ENCODE assay signal across 39 cellular contexts in genomic region chr14:34007902-34008301, GRCh38.
"Had no signal": no experiment of that assay in that cellular context is flagged by ENCODE, and none has a peak within 500 bp of the region (broad histone marks: within the 10 kb centered on the region; RNA-seq: fewer than 3 reads in every experiment).

No MANE protein-coding gene starts in this region.

- H3K4me1 Mint-ChIP-seq: central memory CD8-positive, alpha-beta T cell had no signal

- H3K36me3 ChIP-seq: ascending aorta, cardiac muscle cell, WERI-Rb-1 had no signal

- FAIRE-seq: bronchial epithelial cell had no signal

- H3K4me3 Mint-ChIP-seq: activated CD4-positive, alpha-beta memory T cell treated with anti-CD3 and anti-CD28 coated beads, Interleukin-2, amount 10 ng/mL, durations not matched to agents 7 days and 5 days; activated CD4-positive, alpha-beta T cell treated with anti-CD3 and anti-CD28 coated beads for 36 hours; activated CD4-positive, alpha-beta T cell treated with anti-CD3 and anti-CD28 coated beads, Interleukin-2, amount 10 ng/mL, durations not matched to agents 7 days and 5 days; activated CD8-positive, alpha-beta memory T cell treated with anti-CD3 and anti-CD28 coated beads, Interleukin-2, amount 10 ng/mL, durations not matched to agents 7 days and 5 days; activated CD8-positive, alpha-beta T cell treated with anti-CD3 and anti-CD28 coated beads, Interleukin-2, amount 10 ng/mL, durations not matched to agents 7 days and 5 days; activated naive CD4-positive, alpha-beta T cell treated with anti-CD3 and anti-CD28 coated beads, Interleukin-2, amount 10 ng/mL, durations not matched to agents 7 days and 5 days; activated naive CD4-positive, alpha-beta T cell treated with anti-CD3 and anti-CD28 coated beads, Interleukin-2, amount 50 U/mL, for 24 hours; activated naive CD8-positive, alpha-beta T cell; activated naive CD8-positive, alpha-beta T cell treated with anti-CD3 and anti-CD28 coated beads, Interleukin-2, amount 10 ng/mL, durations not matched to agents 7 days and 5 days; activated naive CD8-positive, alpha-beta T cell treated with anti-CD3 and anti-CD28 coated beads, Interleukin-2, amount 50 U/mL, for 24 hours; activated T-cell treated with anti-CD3 and anti-CD28 coated beads, Interleukin-2, amount 50 U/mL, for 24 hours; brain; central memory CD8-positive, alpha-beta T cell; T-cell; T-helper 1 cell treated with Interleukin-12 subunit alpha and Interleukin-12 subunit beta and Interleukin-4 antibody, amounts not matched to agents 30 μg/mL and 1 μg/mL, for 36 hours; T-helper 2 cell treated with Interferon-gamma antibody and Interleukin-4, amounts not matched to agents 5 μg/mL and 100 μg/mL, for 36 hours; WTC11 had no signal

- H3K4me3 ChIP-seq: ascending aorta, cardiac muscle cell had no signal

- H3K4me1 ChIP-seq: ascending aorta had no signal

- DNase-seq: activated CD4-positive, alpha-beta memory T cell treated with anti-CD3 and anti-CD28 coated beads, Interleukin-2, amount 10 ng/mL, durations not matched to agents 7 days and 5 days; activated CD4-positive, alpha-beta T cell treated with anti-CD3 and anti-CD28 coated beads for 1 hour; activated CD4-positive, alpha-beta T cell treated with anti-CD3 and anti-CD28 coated beads for 36 hours; activated CD4-positive, alpha-beta T cell treated with anti-CD3 and anti-CD28 coated beads for 48 hours; activated CD4-positive, alpha-beta T cell treated with anti-CD3 and anti-CD28 coated beads, Interleukin-2, amount 10 ng/mL, durations not matched to agents 7 days and 5 days; activated CD4-positive, alpha-beta T cell treated with anti-CD3 and anti-CD28 coated beads, Interleukin-2, amount 50 U/mL, for 48 hours; activated CD4-positive, CD25-positive, alpha-beta regulatory T cell; activated CD8-positive, alpha-beta memory T cell treated with anti-CD3 and anti-CD28 coated beads for 24 hours; activated CD8-positive, alpha-beta memory T cell treated with anti-CD3 and anti-CD28 coated beads, Interleukin-2, amount 10 ng/mL, durations not matched to agents 7 days and 5 days; activated CD8-positive, alpha-beta memory T cell treated with anti-CD3 and anti-CD28 coated beads, Interleukin-2, amount 50 U/mL, for 48 hours; activated CD8-positive, alpha-beta T cell treated with anti-CD3 and anti-CD28 coated beads, Interleukin-2, amount 10 ng/mL, durations not matched to agents 7 days and 5 days; activated effector memory CD4-positive, alpha-beta T cell treated with Interleukin-2 at 50 U/mL for 16 hours; activated gamma-delta T cell; activated naive CD4-positive, alpha-beta T cell treated with anti-CD3 and anti-CD28 coated beads, Interleukin-2, amount 10 ng/mL, durations not matched to agents 7 days and 5 days; activated naive CD4-positive, alpha-beta T cell treated with Interleukin-2 at 50 U/mL for 16 hours; activated naive CD8-positive, alpha-beta T cell treated with anti-CD3 and anti-CD28 coated beads, Interleukin-2, amount 10 ng/mL, durations not matched to agents 7 days and 5 days; activated naive CD8-positive, alpha-beta T cell treated with anti-CD3 and anti-CD28 coated beads, Interleukin-2, amount 50 U/mL, for 24 hours; activated T-cell treated with anti-CD3 and anti-CD28 coated beads, Interleukin-2, amount 50 U/mL, for 24 hours; activated T-cell treated with anti-CD3 and anti-CD28 coated beads, Interleukin-2, amount 50 U/mL, for 48 hours; amygdala; anterior cingulate cortex; caudate nucleus; cerebellar nuclear complex; T-cell; T-helper 2 cell; T-helper 9 cell; WERI-Rb-1 had no signal

- ATAC-seq: activated CD4-positive, alpha-beta T cell treated with anti-CD3 and anti-CD28 coated beads for 36 hours; activated CD4-positive, CD25-positive, alpha-beta regulatory T cell treated with anti-CD3 and anti-CD28 coated beads, Interleukin-2, amount 50 U/mL, for 24 hours; activated CD8-positive, alpha-beta memory T cell treated with anti-CD3 and anti-CD28 coated beads, Interleukin-2, amount 10 ng/mL, durations not matched to agents 7 days and 5 days; activated CD8-positive, alpha-beta T cell treated with anti-CD3 and anti-CD28 coated beads, Interleukin-2, amount 10 ng/mL, durations not matched to agents 7 days and 5 days; activated naive CD8-positive, alpha-beta T cell treated with anti-CD3 and anti-CD28 coated beads, Interleukin-2, amount 50 U/mL, for 24 hours; T-cell; WTC11 had no signal

- H3K27me3 ChIP-seq: ascending aorta, cardiac muscle cell had no signal

- H3K36me3 Mint-ChIP-seq: activated naive CD4-positive, alpha-beta T cell treated with anti-CD3 and anti-CD28 coated beads, Interleukin-2, amount 50 U/mL, for 24 hours; activated naive CD8-positive, alpha-beta T cell; brain; WTC11 had no signal

- H3K27me3 Mint-ChIP-seq: activated CD4-positive, alpha-beta T cell treated with anti-CD3 and anti-CD28 coated beads for 36 hours; activated naive CD4-positive, alpha-beta T cell treated with anti-CD3 and anti-CD28 coated beads, Interleukin-2, amount 50 U/mL, for 24 hours; activated naive CD8-positive, alpha-beta T cell; activated T-cell treated with anti-CD3 and anti-CD28 coated beads, Interleukin-2, amount 50 U/mL, for 24 hours; central memory CD8-positive, alpha-beta T cell; T-cell had no signal

- H3K27ac ChIP-seq: ascending aorta, cardiac muscle cell, WERI-Rb-1 had no signal

- H3K27ac Mint-ChIP-seq: activated CD4-positive, alpha-beta memory T cell treated with anti-CD3 and anti-CD28 coated beads, Interleukin-2, amount 10 ng/mL, durations not matched to agents 7 days and 5 days; activated CD4-positive, alpha-beta T cell treated with anti-CD3 and anti-CD28 coated beads for 36 hours; activated CD4-positive, alpha-beta T cell treated with anti-CD3 and anti-CD28 coated beads, Interleukin-2, amount 10 ng/mL, durations not matched to agents 7 days and 5 days; activated CD8-positive, alpha-beta memory T cell treated with anti-CD3 and anti-CD28 coated beads, Interleukin-2, amount 10 ng/mL, durations not matched to agents 7 days and 5 days; activated CD8-positive, alpha-beta T cell treated with anti-CD3 and anti-CD28 coated beads, Interleukin-2, amount 10 ng/mL, durations not matched to agents 7 days and 5 days; activated naive CD4-positive, alpha-beta T cell treated with anti-CD3 and anti-CD28 coated beads, Interleukin-2, amount 10 ng/mL, durations not matched to agents 7 days and 5 days; activated naive CD4-positive, alpha-beta T cell treated with anti-CD3 and anti-CD28 coated beads, Interleukin-2, amount 50 U/mL, for 24 hours; activated naive CD8-positive, alpha-beta T cell; activated naive CD8-positive, alpha-beta T cell treated with anti-CD3 and anti-CD28 coated beads, Interleukin-2, amount 10 ng/mL, durations not matched to agents 7 days and 5 days; activated naive CD8-positive, alpha-beta T cell treated with anti-CD3 and anti-CD28 coated beads, Interleukin-2, amount 50 U/mL, for 24 hours; activated T-cell treated with anti-CD3 and anti-CD28 coated beads, Interleukin-2, amount 50 U/mL, for 24 hours; activated T-helper 2 cell treated with anti-CD3 and anti-CD28 coated beads, Interferon-gamma antibody, Interleukin-2, Interleukin-4, amounts not matched to agents 10 μg/mL and 5 μg/mL and 100 μg/mL, durations not matched to agents 14 hours and 24 hours and 36 hours; brain; T-cell; T-helper 1 cell treated with Interleukin-12 subunit alpha and Interleukin-12 subunit beta and Interleukin-4 antibody, amounts not matched to agents 30 μg/mL and 1 μg/mL, for 36 hours; T-helper 2 cell treated with Interferon-gamma antibody and Interleukin-4, amounts not matched to agents 5 μg/mL and 100 μg/mL, for 36 hours; WTC11 had no signal

- H3K9me3 Mint-ChIP-seq: activated CD4-positive, alpha-beta memory T cell treated with anti-CD3 and anti-CD28 coated beads, Interleukin-2, amount 10 ng/mL, durations not matched to agents 7 days and 5 days; activated naive CD4-positive, alpha-beta T cell treated with anti-CD3 and anti-CD28 coated beads, Interleukin-2, amount 50 U/mL, for 24 hours; activated naive CD8-positive, alpha-beta T cell treated with anti-CD3 and anti-CD28 coated beads, Interleukin-2, amount 50 U/mL, for 24 hours; activated T-cell treated with anti-CD3 and anti-CD28 coated beads, Interleukin-2, amount 50 U/mL, for 24 hours; central memory CD8-positive, alpha-beta T cell had no signal

- H3K9me3 ChIP-seq: ascending aorta had no signal
